In genomic region chr1:228104526-228105251, GRCh38 we compare ENCODE assay signal across 10 cellular contexts. TPM values are rescaled to one million over a fixed set of nuclear protein-coding genes. Genes with fewer than 3 reads are reported as not detected.
A peak's percentile ranks its signal among the peaks of the same experiment; 100 is the strongest.
DNase-seq lines count a peak whose midpoint lies in the region; ATAC-seq and TF ChIP-seq lines count a peak whose summit lies in the region.
"Had no signal": no experiment of that assay in that cellular context is flagged by ENCODE, and none has a peak within 500 bp of the region (broad histone marks: within the 10 kb centered on the region; RNA-seq: fewer than 3 reads in every experiment).

No MANE protein-coding gene starts in this region.

- peak overlapping the region; percentile 61 for H3K27ac Mint-ChIP-seq in activated CD4-positive, alpha-beta T cell treated with anti-CD3 and anti-CD28 coated beads for 36 hours
- H3K27ac Mint-ChIP-seq in effector memory CD8-positive, alpha-beta T cell = peak overlapping the region in 1 of 2 donors; percentile 96

- no peak for DNase-seq in activated CD4-positive, alpha-beta T cell treated with anti-CD3 and anti-CD28 coated beads for 36 hours
- DNase-seq in activated CD4-positive, alpha-beta T cell treated with anti-CD3 and anti-CD28 coated beads, Interleukin-2, amount 50 U/mL, for 48 hours = no peak
- peak; percentile 20 for DNase-seq in NCI-H69 (lab: John Stamatoyannopoulos, UW)
- DNase-seq in effector memory CD8-positive, alpha-beta T cell = no peak
- DNase-seq in sigmoid colon = peak; percentile 64
- DNase-seq in effector CD4-positive, alpha-beta T cell = no peak
- DNase-seq: ACHN, NCI-H2081 had no signal

- no peak overlapping the region for H3K4me3 ChIP-seq in sigmoid colon

- peak overlapping the region in 3 of 4 donors; percentile 88 to 98 (median 95) for H3K27ac ChIP-seq in sigmoid colon

- no peaks in the 10 kb centered on the region for H3K9me3 Mint-ChIP-seq in activated CD4-positive, alpha-beta T cell treated with anti-CD3 and anti-CD28 coated beads for 36 hours (ENCODE audit: low read depth)
- H3K9me3 Mint-ChIP-seq in effector memory CD8-positive, alpha-beta T cell = no peaks in the 10 kb centered on the region

- H3K27me3 Mint-ChIP-seq in activated CD4-positive, alpha-beta T cell treated with anti-CD3 and anti-CD28 coated beads for 36 hours = no peaks in the 10 kb centered on the region
- no peaks in the 10 kb centered on the region for H3K27me3 Mint-ChIP-seq in effector memory CD8-positive, alpha-beta T cell

- no peak for TF ChIP-seq EP300 in sigmoid colon (IDR thresholded peaks at IDR 0.05)

- CTCF ChIA-PET in activated CD4-positive, alpha-beta T cell treated with anti-CD3 and anti-CD28 coated beads for 36 hours (lab: Charles Lee) = interaction anchor here (1.5 kb wide), 1 partner anchor 12 kb away, joined by 3 read pairs; no protein-coding TSS in a partner anchor

- H3K4me1 ChIP-seq in sigmoid colon = peaks cover 0 to 57% (median 41%) of the 10 kb centered on the region in 4 donors

- peak overlapping the region; percentile 89 for H3K4me3 Mint-ChIP-seq in activated CD4-positive, alpha-beta T cell treated with anti-CD3 and anti-CD28 coated beads for 36 hours
- peak overlapping the region; percentile 58 to 92 for H3K4me3 Mint-ChIP-seq in effector memory CD8-positive, alpha-beta T cell

- H3K4me1 Mint-ChIP-seq in activated CD4-positive, alpha-beta T cell treated with anti-CD3 and anti-CD28 coated beads for 36 hours = peaks cover 28% of the 10 kb centered on the region
- peaks cover 18 to 22% of the 10 kb centered on the region in 2 donors for H3K4me1 Mint-ChIP-seq in effector memory CD8-positive, alpha-beta T cell (ENCODE audit: low read depth in 2 of 2)

- intact Hi-C loops in activated CD4-positive, alpha-beta T cell treated with anti-CD3 and anti-CD28 coated beads for 36 hours (cut with DNase I, micrococcal nuclease) = loop anchor here (5.0 to 10.0 kb wide), 2 partner anchors 340 to 1697 kb away; partner anchors contain the start of gene PARP1 (in 1 of the 2)
- intact Hi-C loops in sigmoid colon (cut with DNase I) = no loop called here

- no peak for ATAC-seq in activated CD4-positive, alpha-beta T cell treated with anti-CD3 and anti-CD28 coated beads for 36 hours
- no peak for ATAC-seq in effector memory CD8-positive, alpha-beta T cell (replicated peaks)
- ATAC-seq in GM21786 (IDR thresholded peaks at IDR 0.05; ENCODE audit: unreplicated experiment) (no peak), GM19328 (IDR thresholded peaks at IDR 0.05; ENCODE audit: unreplicated experiment) (no peak)

- TF ChIP-seq POLR2A in sigmoid colon (IDR thresholded peaks at IDR 0.05) = no peak

- peaks cover 27% of the 10 kb centered on the region for H3K36me3 Mint-ChIP-seq in activated CD4-positive, alpha-beta T cell treated with anti-CD3 and anti-CD28 coated beads for 36 hours (ENCODE audit: low read depth)
- peaks cover 58% of the 10 kb centered on the region for H3K36me3 Mint-ChIP-seq in effector memory CD8-positive, alpha-beta T cell (ENCODE audit: insufficient read depth)

- peaks cover 1 to 40% (median 16%) of the 10 kb centered on the region in 4 donors for H3K36me3 ChIP-seq in sigmoid colon

- no peaks in the 10 kb centered on the region for H3K9me3 ChIP-seq in sigmoid colon

- 70 to 74% methylated on average over 6 of the region's 6 CpGs for WGBS in sigmoid colon, 2 donors

- no peaks in the 10 kb centered on the region for H3K27me3 ChIP-seq in sigmoid colon

- POLR2A ChIA-PET in activated CD4-positive, alpha-beta T cell treated with anti-CD3 and anti-CD28 coated beads for 36 hours (lab: Charles Lee) = interaction anchor here (0.6 kb wide), 1 partner anchor 55 kb away, joined by 5 read pairs; no protein-coding TSS in a partner anchor

- no peak for TF ChIP-seq CTCF in sigmoid colon (IDR thresholded peaks at IDR 0.05)

RNA-seq across cellular contexts. Expression of gene C1orf35, which starts 1.6 kb away (rescaled TPM):
- 10 to 100 TPM; 14.6 to 22.5 TPM for total RNA-seq in activated CD4-positive, alpha-beta T cell treated with anti-CD3 and anti-CD28 coated beads for 36 hours
- total RNA-seq in sigmoid colon = 10 to 100 TPM in 3 of 4 donors, 1 to 10 TPM in 1; 7.8 to 18.1 (median 13.0) TPM
- polyA plus RNA-seq in sigmoid colon = 10 to 100 TPM in 1 of 3 donors, 1 to 10 TPM in 2; 8.8 to 17.9 (median 9.0) TPM

RNA-seq across cellular contexts. Expression of gene MRPL55, which starts 4.4 kb away (rescaled TPM):
- 10 to 100 TPM; 51.0 to 57.7 TPM for total RNA-seq in activated CD4-positive, alpha-beta T cell treated with anti-CD3 and anti-CD28 coated beads for 36 hours
- 10 to 100 TPM; 62.0 to 90.6 (median 79.3) TPM for total RNA-seq in sigmoid colon
- 10 to 100 TPM; 53.5 to 77.4 (median 58.0) TPM for polyA plus RNA-seq in sigmoid colon

RNA-seq across cellular contexts. Expression of gene ARF1, which starts 22.2 kb away (rescaled TPM):
- total RNA-seq in activated CD4-positive, alpha-beta T cell treated with anti-CD3 and anti-CD28 coated beads for 36 hours = 100 to 1,000 TPM; 325 to 337 TPM
- 100 to 1,000 TPM; 212 to 250 (median 225) TPM for total RNA-seq in sigmoid colon
- 100 to 1,000 TPM; 345 to 482 (median 479) TPM for polyA plus RNA-seq in sigmoid colon

RNA-seq across cellular contexts. Expression of gene GUK1, which starts 35.4 kb away (rescaled TPM):
- 100 to 1,000 TPM; 196 to 270 TPM for total RNA-seq in activated CD4-positive, alpha-beta T cell treated with anti-CD3 and anti-CD28 coated beads for 36 hours
- 100 to 1,000 TPM; 225 to 366 (median 303) TPM for total RNA-seq in sigmoid colon
- 100 to 1,000 TPM; 391 to 668 (median 656) TPM for polyA plus RNA-seq in sigmoid colon

RNA-seq across cellular contexts. Expression of gene GJC2, which starts 45.0 kb away (rescaled TPM):
- under 1 TPM in 1 of 2 experiments, not detected in 1; 0.64 TPM for total RNA-seq in activated CD4-positive, alpha-beta T cell treated with anti-CD3 and anti-CD28 coated beads for 36 hours
- total RNA-seq in sigmoid colon = 1 to 10 TPM; 4.2 to 6.4 (median 4.9) TPM
- under 1 TPM in 2 of 3 donors, not detected in 1; 0.60 to 0.99 TPM for polyA plus RNA-seq in sigmoid colon

Comparison
In these comparisons a context has a peak if more than half of its experiments do, and no peak if none do; other contexts are left out.
1. DNase-seq: peak in NCI-H69 (single experiment) and sigmoid colon (single experiment); none in activated CD4-positive, alpha-beta T cell treated with anti-CD3 and anti-CD28 coated beads for 36 hours (single experiment), activated CD4-positive, alpha-beta T cell treated with anti-CD3 and anti-CD28 coated beads, Interleukin-2, amount 50 U/mL, for 48 hours (0 of 2), effector memory CD8-positive, alpha-beta T cell (0 of 3) and effector CD4-positive, alpha-beta T cell (single experiment).